ENCODE assay signal across 8 cellular contexts in genomic region chr2:25041928-25042320, GRCh38. TPM values are rescaled to one million over a fixed set of nuclear protein-coding genes. Genes with fewer than 3 reads are reported as not detected.
DNase-seq lines count a peak whose midpoint lies in the region; ATAC-seq, FAIRE-seq and TF ChIP-seq lines count a peak whose summit lies in the region.

TSS of gene EFR3B (plus strand) at chr2:25042076. CDS start at chr2:25042313, 237 bp downstream.

- H3K36me3 ChIP-seq in heart right ventricle: no peaks in the 10 kb centered on the region

- peak within 1 kb of the TSS; percentile 91 for H3K4me3 Mint-ChIP-seq in type B pancreatic cell

- intact Hi-C loops in heart right ventricle (cut with DNase I) (loop anchor here in 8 of 10 donors (1.0 to 10.0 kb wide), 9 partner anchors 35 to 85 kb away; partner anchors contain the start of gene DNAJC27 (in 1 of the 8)), posterior cingulate gyrus (cut with DNase I) (loop anchor here (1.0 to 5.0 kb wide), 3 partner anchors 21 to 87 kb away; no protein-coding TSS in a partner anchor)

- H3K27me3 Mint-ChIP-seq in type B pancreatic cell: peaks cover 33% of the 10 kb centered on the region

- DNase-seq in GM12892 (ENCODE audit: insufficient read length): peak; percentile 95
- DNase-seq in NCI-H146 (lab: John Stamatoyannopoulos, UW): peak; percentile 98
- DNase-seq in T-helper 1 cell: peak; percentile 86 to 90 (median 88)
- DNase-seq in amniotic stem cell (lab: John Stamatoyannopoulos, UW): peak; percentile 94
- DNase-seq in heart right ventricle: peak; percentile 96
- DNase-seq in posterior cingulate gyrus: peak; percentile 90 to 99 (median 95)
- DNase-seq in type B pancreatic cell (ENCODE audit: extremely low spot score, unreplicated experiment): peak; percentile 95

- 0 to 1% methylated on average over 44 to 54 of the region's 54 CpGs for WGBS in heart right ventricle, 2 donors

- peak in 3 of 9 donors; percentile 4 to 9 (median 8) for TF ChIP-seq CTCF in heart right ventricle (IDR thresholded peaks at IDR 0.05)
- TF ChIP-seq CTCF in type B pancreatic cell (conservative IDR thresholded peaks at IDR 0.05): no peak

- peak within 1 kb of the TSS; percentile 63 to 93 (median 83) for H3K4me3 ChIP-seq in heart right ventricle

- ATAC-seq in HG02840 (IDR thresholded peaks at IDR 0.05; ENCODE audit: low FRiP score, unreplicated experiment) (peak; percentile 86), heart right ventricle (peak; percentile 97 to 99 (median 98))

- peaks cover 3% of the 10 kb centered on the region for H3K36me3 Mint-ChIP-seq in type B pancreatic cell

- peak within 1 kb of the TSS; percentile 85 for H3K27ac Mint-ChIP-seq in type B pancreatic cell

- peak within 1 kb of the TSS; percentile 2 to 95 (median 88) for H3K27ac ChIP-seq in heart right ventricle

- FAIRE-seq in GM12892 (lab: Jason Lieb, UNC): peak; percentile 88

- TF ChIP-seq POLR2A in GM12892 (IDR thresholded peaks at IDR 0.05; ENCODE audit: low read depth, low read length): 0 out of 2 replicates have a peak, but pooled peaks have one; percentile 19

- H3K4me1 ChIP-seq in heart right ventricle: peaks cover 8 to 35% (median 23%) of the 10 kb centered on the region in 9 donors

- H3K27me3 ChIP-seq in heart right ventricle: peaks cover 0 to 47% (median 0%) of the 10 kb centered on the region in 7 donors

- H3K9me3 ChIP-seq in heart right ventricle: no peaks in the 10 kb centered on the region

- H3K9me3 Mint-ChIP-seq in type B pancreatic cell: no peaks in the 10 kb centered on the region

- peaks cover 24% of the 10 kb centered on the region for H3K4me1 Mint-ChIP-seq in type B pancreatic cell (ENCODE audit: unreplicated experiment)

RNA-seq across cellular contexts. Expression of gene EFR3B, which starts in this region (rescaled TPM):
- polyA plus RNA-seq in GM12892 (2012; ENCODE audit: missing spikeins): 5.2 TPM
- total RNA-seq in heart right ventricle (10 to 100 TPM in 1 of 10 donors, 1 to 10 TPM in 9; 2.6 to 15.2 (median 7.9) TPM), type B pancreatic cell (ENCODE audit: low replicate concordance) (5.3 and 12.4 TPM in 2 replicates)
- 1 to 10 TPM in 1 of 2 donors, under 1 TPM in 1; 0.62 to 1.3 TPM for polyA plus RNA-seq in heart right ventricle

Comparison
In these comparisons a context has a peak if more than half of its experiments do, and no peak if none do; other contexts are left out.
1. Peak in every context shown above with its lines: DNase-seq, ATAC-seq, H3K4me3 ChIP-seq and H3K27ac ChIP-seq.